Comparison of ENCODE assay signal across 22 cellular contexts in the genomic region with DNA sequence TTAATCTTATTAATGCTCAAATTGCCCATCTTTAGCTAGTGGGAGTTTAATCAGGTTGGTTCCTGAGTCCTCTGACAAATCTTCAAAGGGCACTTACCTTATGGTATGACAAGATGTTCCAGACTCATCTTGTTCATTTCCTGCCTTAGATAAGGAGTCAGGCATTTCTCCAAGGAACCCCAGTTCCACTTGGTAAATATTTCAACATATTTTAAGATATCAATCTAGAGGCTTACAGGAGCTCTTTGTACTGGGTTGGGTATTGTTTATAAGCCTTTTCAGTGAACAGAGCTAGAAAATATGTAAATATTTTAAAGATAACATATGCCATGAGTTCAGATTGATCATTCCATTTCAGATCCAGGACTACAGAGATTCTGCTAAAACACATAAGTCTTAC.
"Had no signal": no experiment of that assay in that cellular context is flagged by ENCODE, and none has a peak within 500 bp of the region (broad histone marks: within the 10 kb centered on the region; RNA-seq: fewer than 3 reads in every experiment).

No MANE protein-coding gene starts in this region.

- H3K4me3 Mint-ChIP-seq: immature natural killer cell, memory B cell, mesothelial cell of epicardium, naive B cell had no signal

- DNase-seq: cerebellar nuclear complex; dermis blood vessel endothelial cell; dorsolateral prefrontal cortex; effector CD4-positive, alpha-beta T cell; effector memory CD4-positive, alpha-beta T cell; foreskin keratinocyte; gastrocnemius medialis; glutamatergic neuron; head of caudate nucleus; hypothalamus; immature natural killer cell; left cardiac atrium; left lung; left ventricle myocardium superior; lower lobe of right lung; mucosa of descending colon; naive B cell had no signal

- H3K9me3 Mint-ChIP-seq: memory B cell, mesothelial cell of epicardium had no signal

- H3K36me3 Mint-ChIP-seq: immature natural killer cell, memory B cell, mesothelial cell of epicardium, naive B cell had no signal

- H3K27ac Mint-ChIP-seq: immature natural killer cell, memory B cell, mesothelial cell of epicardium had no signal

- H3K4me1 Mint-ChIP-seq: immature natural killer cell, memory B cell, mesothelial cell of epicardium had no signal

- H3K4me3 ChIP-seq: coronary artery, dorsolateral prefrontal cortex, esophagus muscularis mucosa, gastrocnemius medialis, hepatocyte, left lung, lower lobe of right lung, mucosa of descending colon had no signal

- ATAC-seq: foreskin keratinocyte, gastrocnemius medialis, left cardiac atrium, left lung, left ventricle myocardium superior, lower lobe of right lung, mucosa of descending colon had no signal
